Comparison of ENCODE assay signal across 1 cellular context in the genomic region with DNA sequence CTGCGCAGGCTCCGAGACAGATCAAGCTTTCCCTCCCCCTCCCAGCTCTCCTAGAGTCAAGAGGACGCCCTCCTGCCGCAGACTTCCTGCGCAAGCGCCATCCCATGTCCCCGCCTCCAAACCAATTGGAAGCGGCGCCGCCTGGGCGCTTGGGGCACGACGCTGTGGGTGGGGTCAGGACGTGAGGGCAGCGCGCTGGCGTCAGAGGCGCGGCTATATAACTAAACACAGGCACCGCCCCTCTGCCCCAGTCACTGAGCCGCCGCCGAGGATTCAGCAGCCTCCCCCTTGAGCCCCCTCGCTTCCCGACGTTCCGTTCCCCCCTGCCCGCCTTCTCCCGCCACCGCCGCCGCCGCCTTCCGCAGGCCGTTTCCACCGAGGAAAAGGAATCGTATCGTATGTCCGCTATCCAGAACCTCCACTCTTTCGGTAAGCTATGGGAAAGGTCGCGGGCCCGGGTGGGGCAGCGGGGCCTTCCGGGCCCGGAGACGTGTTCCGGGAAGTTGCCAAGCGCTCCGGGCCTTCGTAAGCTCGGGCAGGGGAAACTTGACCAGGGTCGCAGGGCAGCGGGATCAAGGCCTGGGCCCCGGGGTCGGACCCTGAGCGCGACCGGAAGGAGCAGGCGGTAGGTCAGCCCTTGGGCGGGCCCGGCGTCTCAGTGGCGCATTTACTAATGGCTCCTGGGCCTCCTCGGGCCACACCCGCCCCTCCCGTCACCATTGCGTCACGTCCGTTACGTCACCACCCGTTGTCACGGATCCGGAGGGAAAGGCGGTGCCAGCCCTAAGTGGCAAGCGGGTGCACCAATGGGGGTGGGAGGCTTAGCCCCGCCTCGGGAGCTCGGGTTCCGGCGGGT.
TF ChIP-seq lines count a peak whose summit lies in the region.

A gene (plus strand): TSS at position 245 of the 856 bp plus-strand sequence. CDS start 154 bp downstream, at position 399.

TF ChIP-seq in K562, 482 proteins besides CTCF, POLR2A, EP300 and RAD21 (continued from another document and continues in another):
- TF ChIP-seq, protein P1, sequence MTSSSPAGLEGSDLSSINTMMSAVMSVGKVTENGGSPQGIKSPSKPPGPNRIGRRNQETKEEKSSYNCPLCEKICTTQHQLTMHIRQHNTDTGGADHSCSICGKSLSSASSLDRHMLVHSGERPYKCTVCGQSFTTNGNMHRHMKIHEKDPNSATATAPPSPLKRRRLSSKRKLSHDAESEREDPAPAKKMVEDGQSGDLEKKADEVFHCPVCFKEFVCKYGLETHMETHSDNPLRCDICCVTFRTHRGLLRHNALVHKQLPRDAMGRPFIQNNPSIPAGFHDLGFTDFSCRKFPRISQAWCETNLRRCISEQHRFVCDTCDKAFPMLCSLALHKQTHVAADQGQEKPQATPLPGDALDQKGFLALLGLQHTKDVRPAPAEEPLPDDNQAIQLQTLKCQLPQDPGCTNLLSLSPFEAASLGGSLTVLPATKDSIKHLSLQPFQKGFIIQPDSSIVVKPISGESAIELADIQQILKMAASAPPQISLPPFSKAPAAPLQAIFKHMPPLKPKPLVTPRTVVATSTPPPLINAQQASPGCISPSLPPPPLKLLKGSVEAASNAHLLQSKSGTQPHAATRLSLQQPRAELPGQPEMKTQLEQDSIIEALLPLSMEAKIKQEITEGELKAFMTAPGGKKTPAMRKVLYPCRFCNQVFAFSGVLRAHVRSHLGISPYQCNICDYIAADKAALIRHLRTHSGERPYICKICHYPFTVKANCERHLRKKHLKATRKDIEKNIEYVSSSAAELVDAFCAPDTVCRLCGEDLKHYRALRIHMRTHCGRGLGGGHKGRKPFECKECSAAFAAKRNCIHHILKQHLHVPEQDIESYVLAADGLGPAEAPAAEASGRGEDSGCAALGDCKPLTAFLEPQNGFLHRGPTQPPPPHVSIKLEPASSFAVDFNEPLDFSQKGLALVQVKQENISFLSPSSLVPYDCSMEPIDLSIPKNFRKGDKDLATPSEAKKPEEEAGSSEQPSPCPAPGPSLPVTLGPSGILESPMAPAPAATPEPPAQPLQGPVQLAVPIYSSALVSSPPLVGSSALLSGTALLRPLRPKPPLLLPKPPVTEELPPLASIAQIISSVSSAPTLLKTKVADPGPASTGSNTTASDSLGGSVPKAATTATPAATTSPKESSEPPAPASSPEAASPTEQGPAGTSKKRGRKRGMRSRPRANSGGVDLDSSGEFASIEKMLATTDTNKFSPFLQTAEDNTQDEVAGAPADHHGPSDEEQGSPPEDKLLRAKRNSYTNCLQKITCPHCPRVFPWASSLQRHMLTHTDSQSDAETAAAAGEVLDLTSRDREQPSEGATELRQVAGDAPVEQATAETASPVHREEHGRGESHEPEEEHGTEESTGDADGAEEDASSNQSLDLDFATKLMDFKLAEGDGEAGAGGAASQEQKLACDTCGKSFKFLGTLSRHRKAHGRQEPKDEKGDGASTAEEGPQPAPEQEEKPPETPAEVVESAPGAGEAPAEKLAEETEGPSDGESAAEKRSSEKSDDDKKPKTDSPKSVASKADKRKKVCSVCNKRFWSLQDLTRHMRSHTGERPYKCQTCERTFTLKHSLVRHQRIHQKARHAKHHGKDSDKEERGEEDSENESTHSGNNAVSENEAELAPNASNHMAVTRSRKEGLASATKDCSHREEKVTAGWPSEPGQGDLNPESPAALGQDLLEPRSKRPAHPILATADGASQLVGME (CRISPR knock-in tag; IDR thresholded peaks at IDR 0.05) = peak; percentile 65; the same call in 1 of the 2 replicates
- TF ChIP-seq ETS2 (tag; IDR thresholded peaks at IDR 0.05; ENCODE audit: borderline replicate concordance, poor library complexity, severe bottlenecking) = peak; percentile 62
- no peak for TF ChIP-seq ZKSCAN8 (CRISPR knock-in tag; IDR thresholded peaks at IDR 0.05)
- peak in 1 of 2 experiments; percentile 65; a peak in 2 of 4 replicates for TF ChIP-seq TBL1XR1 (IDR thresholded peaks at IDR 0.05; ENCODE audit: low read length in 2 of 2)
- TF ChIP-seq MAZ (CRISPR knock-in tag; conservative IDR thresholded peaks at IDR 0.05 in 1 of 2, IDR thresholded peaks at IDR 0.05 in 1 of 2) = peak; percentile 90 to 99
- TF ChIP-seq, protein P2, sequence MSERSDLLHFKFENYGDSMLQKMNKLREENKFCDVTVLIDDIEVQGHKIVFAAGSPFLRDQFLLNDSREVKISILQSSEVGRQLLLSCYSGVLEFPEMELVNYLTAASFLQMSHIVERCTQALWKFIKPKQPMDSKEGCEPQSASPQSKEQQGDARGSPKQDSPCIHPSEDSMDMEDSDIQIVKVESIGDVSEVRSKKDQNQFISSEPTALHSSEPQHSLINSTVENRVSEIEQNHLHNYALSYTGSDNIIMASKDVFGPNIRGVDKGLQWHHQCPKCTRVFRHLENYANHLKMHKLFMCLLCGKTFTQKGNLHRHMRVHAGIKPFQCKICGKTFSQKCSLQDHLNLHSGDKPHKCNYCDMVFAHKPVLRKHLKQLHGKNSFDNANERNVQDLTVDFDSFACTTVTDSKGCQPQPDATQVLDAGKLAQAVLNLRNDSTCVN (CRISPR knock-in tag; IDR thresholded peaks at IDR 0.05) = peak; percentile 96
- TF ChIP-seq ZNF324 (CRISPR knock-in tag; IDR thresholded peaks at IDR 0.05) = no peak
- peak; percentile 81 for TF ChIP-seq SMAD4 (CRISPR knock-in tag; conservative IDR thresholded peaks at IDR 0.05)
- TF ChIP-seq MTA2 (IDR thresholded peaks at IDR 0.05; ENCODE audit: low read depth) = no peak
- TF ChIP-seq KDM4B (IDR thresholded peaks at IDR 0.05; ENCODE audit: borderline replicate concordance in 2 of 2, low read depth in 1 of 2) = peak in 1 of 2 experiments; percentile 89; a peak in 2 of 4 replicates
- TF ChIP-seq, protein P3, sequence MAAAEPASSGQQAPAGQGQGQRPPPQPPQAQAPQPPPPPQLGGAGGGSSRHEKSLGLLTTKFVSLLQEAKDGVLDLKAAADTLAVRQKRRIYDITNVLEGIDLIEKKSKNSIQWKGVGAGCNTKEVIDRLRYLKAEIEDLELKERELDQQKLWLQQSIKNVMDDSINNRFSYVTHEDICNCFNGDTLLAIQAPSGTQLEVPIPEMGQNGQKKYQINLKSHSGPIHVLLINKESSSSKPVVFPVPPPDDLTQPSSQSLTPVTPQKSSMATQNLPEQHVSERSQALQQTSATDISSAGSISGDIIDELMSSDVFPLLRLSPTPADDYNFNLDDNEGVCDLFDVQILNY (CRISPR knock-in tag; IDR thresholded peaks at IDR 0.05) = no peak; the same call in 1 of the 2 replicates
- peak; percentile 94 for TF ChIP-seq CCNT2 (IDR thresholded peaks at IDR 0.05; ENCODE audit: borderline replicate concordance, extremely low read depth, insufficient read length, low read depth, low read length)
- no peak for TF ChIP-seq ZNF79 (CRISPR knock-in tag; IDR thresholded peaks at IDR 0.05; ENCODE audit: low read depth)
- TF ChIP-seq CHD1 (IDR thresholded peaks at IDR 0.05; ENCODE audit: low read length) = peak; percentile 96
- no peak for TF ChIP-seq ZNF785 (CRISPR knock-in tag; IDR thresholded peaks at IDR 0.05)
- TF ChIP-seq POLR2AphosphoS2 (IDR thresholded peaks at IDR 0.05; ENCODE audit: low read length) = peak; percentile 100
- peak; percentile 97; the same call in 1 of the 2 replicates for TF ChIP-seq KLF6 (CRISPR knock-in tag; IDR thresholded peaks at IDR 0.05; ENCODE audit: borderline replicate concordance)
- TF ChIP-seq, protein P4, sequence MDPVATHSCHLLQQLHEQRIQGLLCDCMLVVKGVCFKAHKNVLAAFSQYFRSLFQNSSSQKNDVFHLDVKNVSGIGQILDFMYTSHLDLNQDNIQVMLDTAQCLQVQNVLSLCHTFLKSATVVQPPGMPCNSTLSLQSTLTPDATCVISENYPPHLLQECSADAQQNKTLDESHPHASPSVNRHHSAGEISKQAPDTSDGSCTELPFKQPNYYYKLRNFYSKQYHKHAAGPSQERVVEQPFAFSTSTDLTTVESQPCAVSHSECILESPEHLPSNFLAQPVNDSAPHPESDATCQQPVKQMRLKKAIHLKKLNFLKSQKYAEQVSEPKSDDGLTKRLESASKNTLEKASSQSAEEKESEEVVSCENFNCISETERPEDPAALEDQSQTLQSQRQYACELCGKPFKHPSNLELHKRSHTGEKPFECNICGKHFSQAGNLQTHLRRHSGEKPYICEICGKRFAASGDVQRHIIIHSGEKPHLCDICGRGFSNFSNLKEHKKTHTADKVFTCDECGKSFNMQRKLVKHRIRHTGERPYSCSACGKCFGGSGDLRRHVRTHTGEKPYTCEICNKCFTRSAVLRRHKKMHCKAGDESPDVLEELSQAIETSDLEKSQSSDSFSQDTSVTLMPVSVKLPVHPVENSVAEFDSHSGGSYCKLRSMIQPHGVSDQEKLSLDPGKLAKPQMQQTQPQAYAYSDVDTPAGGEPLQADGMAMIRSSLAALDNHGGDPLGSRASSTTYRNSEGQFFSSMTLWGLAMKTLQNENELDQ (CRISPR knock-in tag; IDR thresholded peaks at IDR 0.05; ENCODE audit: borderline replicate concordance) = no peak; the same call in 1 of the 2 replicates
- TF ChIP-seq MYBL2 (IDR thresholded peaks at IDR 0.05; ENCODE audit: low read depth) = no peak
- TF ChIP-seq MYBL2 (CRISPR knock-in tag; IDR thresholded peaks at IDR 0.05; ENCODE audit: borderline replicate concordance) = no peak
- no peak for TF ChIP-seq TEAD4 (IDR thresholded peaks at IDR 0.05; ENCODE audit: low read length)
- TF ChIP-seq TEAD4 (CRISPR knock-in tag; IDR thresholded peaks at IDR 0.05; ENCODE audit: borderline replicate concordance) = no peak
- TF ChIP-seq, protein P5, sequence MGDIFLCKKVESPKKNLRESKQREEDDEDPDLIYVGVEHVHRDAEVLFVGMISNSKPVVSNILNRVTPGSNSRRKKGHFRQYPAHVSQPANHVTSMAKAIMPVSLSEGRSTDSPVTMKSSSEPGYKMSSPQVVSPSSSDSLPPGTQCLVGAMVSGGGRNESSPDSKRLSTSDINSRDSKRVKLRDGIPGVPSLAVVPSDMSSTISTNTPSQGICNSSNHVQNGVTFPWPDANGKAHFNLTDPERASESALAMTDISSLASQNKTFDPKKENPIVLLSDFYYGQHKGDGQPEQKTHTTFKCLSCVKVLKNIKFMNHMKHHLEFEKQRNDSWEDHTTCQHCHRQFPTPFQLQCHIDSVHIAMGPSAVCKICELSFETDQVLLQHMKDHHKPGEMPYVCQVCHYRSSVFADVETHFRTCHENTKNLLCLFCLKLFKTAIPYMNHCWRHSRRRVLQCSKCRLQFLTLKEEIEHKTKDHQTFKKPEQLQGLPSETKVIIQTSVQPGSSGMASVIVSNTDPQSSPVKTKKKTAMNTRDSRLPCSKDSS (IDR thresholded peaks at IDR 0.05; ENCODE audit: low read depth, partially characterized antibody) = no peak
- no peak for TF ChIP-seq TAF15 (IDR thresholded peaks at IDR 0.05; ENCODE audit: low read depth, low read length)
- TF ChIP-seq, protein P6, sequence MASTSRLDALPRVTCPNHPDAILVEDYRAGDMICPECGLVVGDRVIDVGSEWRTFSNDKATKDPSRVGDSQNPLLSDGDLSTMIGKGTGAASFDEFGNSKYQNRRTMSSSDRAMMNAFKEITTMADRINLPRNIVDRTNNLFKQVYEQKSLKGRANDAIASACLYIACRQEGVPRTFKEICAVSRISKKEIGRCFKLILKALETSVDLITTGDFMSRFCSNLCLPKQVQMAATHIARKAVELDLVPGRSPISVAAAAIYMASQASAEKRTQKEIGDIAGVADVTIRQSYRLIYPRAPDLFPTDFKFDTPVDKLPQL (IDR thresholded peaks at IDR 0.05; ENCODE audit: extremely low read depth, insufficient read length) = peak; percentile 86
- no peak for TF ChIP-seq KAT2B (IDR thresholded peaks at IDR 0.05; ENCODE audit: low read depth, low read length)
- TF ChIP-seq NFYB (IDR thresholded peaks at IDR 0.05; ENCODE audit: extremely low read depth, insufficient read length) = peak; percentile 83
- no peak for TF ChIP-seq ZNF507 (tag; conservative IDR thresholded peaks at IDR 0.05)
- no peak for TF ChIP-seq SAFB2 (IDR thresholded peaks at IDR 0.05; ENCODE audit: borderline replicate concordance, low read depth, low read length, severe bottlenecking)
- TF ChIP-seq BCL6 (CRISPR knock-in tag; IDR thresholded peaks at IDR 0.05) = 0 out of 2 replicates have a peak, but pooled peaks have one; percentile 27
- TF ChIP-seq RBM17 (IDR thresholded peaks at IDR 0.05; ENCODE audit: borderline replicate concordance, low read depth, low read length) = no peak
- peak; percentile 91 for TF ChIP-seq CBX1 (IDR thresholded peaks at IDR 0.05; ENCODE audit: low read depth)
- TF ChIP-seq EZH2 (IDR thresholded peaks at IDR 0.05; ENCODE audit: borderline replicate concordance, low read depth, low read length) = no peak
- peak; percentile 84; the same call in 1 of the 2 replicates for TF ChIP-seq ETV5 (CRISPR knock-in tag; IDR thresholded peaks at IDR 0.05; ENCODE audit: low read depth)
- TF ChIP-seq, protein P7, sequence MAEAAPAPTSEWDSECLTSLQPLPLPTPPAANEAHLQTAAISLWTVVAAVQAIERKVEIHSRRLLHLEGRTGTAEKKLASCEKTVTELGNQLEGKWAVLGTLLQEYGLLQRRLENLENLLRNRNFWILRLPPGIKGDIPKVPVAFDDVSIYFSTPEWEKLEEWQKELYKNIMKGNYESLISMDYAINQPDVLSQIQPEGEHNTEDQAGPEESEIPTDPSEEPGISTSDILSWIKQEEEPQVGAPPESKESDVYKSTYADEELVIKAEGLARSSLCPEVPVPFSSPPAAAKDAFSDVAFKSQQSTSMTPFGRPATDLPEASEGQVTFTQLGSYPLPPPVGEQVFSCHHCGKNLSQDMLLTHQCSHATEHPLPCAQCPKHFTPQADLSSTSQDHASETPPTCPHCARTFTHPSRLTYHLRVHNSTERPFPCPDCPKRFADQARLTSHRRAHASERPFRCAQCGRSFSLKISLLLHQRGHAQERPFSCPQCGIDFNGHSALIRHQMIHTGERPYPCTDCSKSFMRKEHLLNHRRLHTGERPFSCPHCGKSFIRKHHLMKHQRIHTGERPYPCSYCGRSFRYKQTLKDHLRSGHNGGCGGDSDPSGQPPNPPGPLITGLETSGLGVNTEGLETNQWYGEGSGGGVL (CRISPR knock-in tag; IDR thresholded peaks at IDR 0.05) = no peak
- TF ChIP-seq KDM2B (CRISPR knock-in tag; IDR thresholded peaks at IDR 0.05) = 0 out of 2 replicates have a peak, but pooled peaks have one; percentile 14
- TF ChIP-seq BRD9 (IDR thresholded peaks at IDR 0.05; ENCODE audit: low read depth, partially characterized antibody) = peak; percentile 52
- TF ChIP-seq YBX1 (IDR thresholded peaks at IDR 0.05) = no peak
- TF ChIP-seq NR2C1 (IDR thresholded peaks at IDR 0.05) = peak; percentile 85
- TF ChIP-seq NR2C1 (tag; IDR thresholded peaks at IDR 0.05) = peak; percentile 83
- no peak for TF ChIP-seq ZNF551 (CRISPR knock-in tag; IDR thresholded peaks at IDR 0.05)
- peak; percentile 72 for TF ChIP-seq ZNF431 (CRISPR knock-in tag; IDR thresholded peaks at IDR 0.05)
- TF ChIP-seq, protein P8, sequence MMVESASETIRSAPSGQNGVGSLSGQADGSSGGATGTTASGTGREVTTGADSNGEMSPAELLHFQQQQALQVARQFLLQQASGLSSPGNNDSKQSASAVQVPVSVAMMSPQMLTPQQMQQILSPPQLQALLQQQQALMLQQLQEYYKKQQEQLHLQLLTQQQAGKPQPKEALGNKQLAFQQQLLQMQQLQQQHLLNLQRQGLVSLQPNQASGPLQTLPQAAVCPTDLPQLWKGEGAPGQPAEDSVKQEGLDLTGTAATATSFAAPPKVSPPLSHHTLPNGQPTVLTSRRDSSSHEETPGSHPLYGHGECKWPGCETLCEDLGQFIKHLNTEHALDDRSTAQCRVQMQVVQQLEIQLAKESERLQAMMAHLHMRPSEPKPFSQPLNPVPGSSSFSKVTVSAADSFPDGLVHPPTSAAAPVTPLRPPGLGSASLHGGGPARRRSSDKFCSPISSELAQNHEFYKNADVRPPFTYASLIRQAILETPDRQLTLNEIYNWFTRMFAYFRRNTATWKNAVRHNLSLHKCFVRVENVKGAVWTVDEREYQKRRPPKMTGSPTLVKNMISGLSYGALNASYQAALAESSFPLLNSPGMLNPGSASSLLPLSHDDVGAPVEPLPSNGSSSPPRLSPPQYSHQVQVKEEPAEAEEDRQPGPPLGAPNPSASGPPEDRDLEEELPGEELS (CRISPR knock-in tag; IDR thresholded peaks at IDR 0.05; ENCODE audit: borderline replicate concordance) = no peak
